ENCODE assay signal across 14 cellular contexts in the genomic region with DNA sequence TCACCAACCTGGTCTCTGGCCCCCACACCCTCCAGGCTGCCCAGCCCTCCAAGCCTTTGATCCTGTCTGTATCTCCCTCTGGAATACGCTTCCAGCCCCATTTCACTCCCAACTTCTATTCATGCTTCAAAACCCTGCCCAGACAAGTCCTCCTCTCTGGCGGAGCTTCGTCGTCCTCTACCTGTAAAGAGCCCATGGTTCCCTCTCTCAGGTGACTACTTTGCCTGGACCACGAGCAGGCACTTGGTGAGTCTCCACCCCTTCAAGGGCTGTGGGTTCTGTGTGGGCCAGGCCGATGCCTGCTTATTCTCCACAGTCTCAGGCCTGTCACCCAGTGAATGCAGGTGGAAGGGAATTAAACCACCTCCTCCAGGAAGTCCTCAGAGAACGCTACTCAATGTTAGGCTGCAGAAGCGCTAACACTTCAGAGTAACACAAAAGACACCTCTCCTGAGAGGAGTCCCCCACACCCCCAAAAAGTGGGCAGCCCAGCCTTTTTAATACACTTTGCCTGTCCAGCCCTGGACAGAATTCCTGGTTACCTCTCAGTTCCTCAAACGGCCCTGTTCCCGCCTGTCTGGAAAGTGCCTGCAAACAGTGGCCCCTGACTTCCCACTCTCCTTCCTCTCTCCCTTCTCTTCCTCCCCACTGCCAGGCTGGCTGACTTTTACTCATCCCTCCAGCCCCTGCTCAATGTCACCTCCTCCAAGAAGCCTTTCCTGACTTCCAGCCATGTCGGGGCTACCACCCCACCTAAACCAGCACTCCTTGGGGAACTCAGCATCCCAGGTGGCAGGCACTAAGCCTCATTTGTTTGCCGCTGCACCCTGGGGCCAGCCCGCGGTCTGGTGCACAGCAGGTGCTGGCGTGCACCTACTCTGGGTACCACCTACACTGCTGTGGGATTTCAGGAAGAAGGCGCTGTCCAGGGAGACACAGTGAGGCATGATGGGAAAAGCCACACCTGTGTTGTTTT. TPM values are rescaled to one million over a fixed set of nuclear protein-coding genes. Genes with fewer than 3 reads are reported as not detected.
DNase-seq lines count a peak whose midpoint lies in the region; ATAC-seq and TF ChIP-seq lines count a peak whose summit lies in the region.
"Had no signal": no experiment of that assay in that cellular context is flagged by ENCODE, and none has a peak within 500 bp of the region (broad histone marks: within the 10 kb centered on the region; RNA-seq: fewer than 3 reads in every experiment).

No MANE protein-coding gene starts in this region.

- peak overlapping the region; percentile 29 for H3K4me3 ChIP-seq in CD8-positive, alpha-beta memory T cell (ENCODE audit: low read length)
- H3K4me3 ChIP-seq in HL-60 (replicated peaks; ENCODE audit: insufficient read depth, low read length): no peak overlapping the region

- CTCF ChIA-PET in CD8-positive, alpha-beta memory T cell (lab: Charles Lee): interaction anchor here (1.3 to 6.9 kb wide), 2 partner anchors 26 to 35 kb away, joined by 5 to 47 read pairs; no protein-coding TSS in a partner anchor

- ATAC-seq in activated T-helper 17 cell treated with anti-CD3 and anti-CD28 coated beads, Interleukin-2, amount 50 U/mL, for 72 hours (replicated peaks): no peak
- ATAC-seq in natural killer cell treated with Interleukin-12 subunit alpha and Interleukin-12 subunit beta and Interleukin-15 and Interleukin-18, amount 100 ng/mL, for 72 hours: no peak
- no peak for ATAC-seq in HG02970 (IDR thresholded peaks at IDR 0.05; ENCODE audit: low FRiP score, unreplicated experiment)

- no peaks in the 10 kb centered on the region for H3K27me3 ChIP-seq in CD8-positive, alpha-beta memory T cell (ENCODE audit: insufficient read depth, low read length, poor library complexity, severe bottlenecking)
- H3K27me3 ChIP-seq in HL-60 (ENCODE audit: insufficient read depth, poor library complexity, severe bottlenecking): no peaks in the 10 kb centered on the region

- no peaks in the 10 kb centered on the region for H3K9me3 ChIP-seq in CD8-positive, alpha-beta memory T cell (ENCODE audit: low read length)

- peak overlapping the region; percentile 57 to 98 (median 75) for H3K4me3 Mint-ChIP-seq in CD8-positive, alpha-beta memory T cell
- peak overlapping the region; percentile 86 for H3K4me3 Mint-ChIP-seq in activated T-helper 17 cell treated with anti-CD3 and anti-CD28 coated beads, Interleukin-2, amount 50 U/mL, for 72 hours
- H3K4me3 Mint-ChIP-seq in natural killer cell treated with Interleukin-12 subunit alpha and Interleukin-12 subunit beta and Interleukin-15 and Interleukin-18, amount 100 ng/mL, for 72 hours: peak overlapping the region; percentile 97

- no peaks in the 10 kb centered on the region for H3K9me3 Mint-ChIP-seq in CD8-positive, alpha-beta memory T cell
- no peaks in the 10 kb centered on the region for H3K9me3 Mint-ChIP-seq in activated T-helper 17 cell treated with anti-CD3 and anti-CD28 coated beads, Interleukin-2, amount 50 U/mL, for 72 hours
- no peaks in the 10 kb centered on the region for H3K9me3 Mint-ChIP-seq in natural killer cell treated with Interleukin-12 subunit alpha and Interleukin-12 subunit beta and Interleukin-15 and Interleukin-18, amount 100 ng/mL, for 72 hours

- no peaks in the 10 kb centered on the region for H3K27me3 Mint-ChIP-seq in CD8-positive, alpha-beta memory T cell
- H3K27me3 Mint-ChIP-seq in activated T-helper 17 cell treated with anti-CD3 and anti-CD28 coated beads, Interleukin-2, amount 50 U/mL, for 72 hours: no peaks in the 10 kb centered on the region
- H3K27me3 Mint-ChIP-seq in natural killer cell treated with Interleukin-12 subunit alpha and Interleukin-12 subunit beta and Interleukin-15 and Interleukin-18, amount 100 ng/mL, for 72 hours: no peaks in the 10 kb centered on the region

- TF ChIP-seq CTCF in HL-60 (IDR thresholded peaks at IDR 0.05; ENCODE audit: insufficient read depth, low read length) (no peak), GM10266 (IDR thresholded peaks at IDR 0.05; ENCODE audit: control insufficient read depth, insufficient read depth, low read depth, missing control alignments) (no peak)

- peaks cover 77% of the 10 kb centered on the region for H3K36me3 ChIP-seq in CD8-positive, alpha-beta memory T cell (ENCODE audit: insufficient read depth, low read length)

- H3K27ac Mint-ChIP-seq in CD8-positive, alpha-beta memory T cell: peak overlapping the region; percentile 93 to 100 (median 98)
- peak overlapping the region; percentile 89 for H3K27ac Mint-ChIP-seq in activated T-helper 17 cell treated with anti-CD3 and anti-CD28 coated beads, Interleukin-2, amount 50 U/mL, for 72 hours
- peak overlapping the region; percentile 99 to 100 for H3K27ac Mint-ChIP-seq in natural killer cell treated with Interleukin-12 subunit alpha and Interleukin-12 subunit beta and Interleukin-15 and Interleukin-18, amount 100 ng/mL, for 72 hours

- peaks cover 98% of the 10 kb centered on the region for H3K4me1 ChIP-seq in CD8-positive, alpha-beta memory T cell (ENCODE audit: insufficient read depth, low read length)
- H3K4me1 ChIP-seq: parathyroid adenoma had no signal

- POLR2A ChIA-PET in CD8-positive, alpha-beta memory T cell (lab: Charles Lee): no interaction called here

- peaks cover 96 to 100% (median 100%) of the 10 kb centered on the region in 3 donors for H3K4me1 Mint-ChIP-seq in CD8-positive, alpha-beta memory T cell
- peaks cover 79% of the 10 kb centered on the region for H3K4me1 Mint-ChIP-seq in activated T-helper 17 cell treated with anti-CD3 and anti-CD28 coated beads, Interleukin-2, amount 50 U/mL, for 72 hours
- peaks cover 88 to 92% of the 10 kb centered on the region in 2 donors for H3K4me1 Mint-ChIP-seq in natural killer cell treated with Interleukin-12 subunit alpha and Interleukin-12 subunit beta and Interleukin-15 and Interleukin-18, amount 100 ng/mL, for 72 hours (ENCODE audit: low read depth in 2 of 2)

- DNase-seq in CD8-positive, alpha-beta memory T cell: no peak
- no peak for DNase-seq in HL-60 (ENCODE audit: low read depth in 1 of 2, low spot score in 1 of 2)
- no peak for DNase-seq in natural killer cell treated with Interleukin-12 subunit alpha and Interleukin-12 subunit beta and Interleukin-15 and Interleukin-18, amount 100 ng/mL, for 72 hours (ENCODE audit: low spot score)
- DNase-seq in hypothalamus (lab: John Stamatoyannopoulos, UW): no peak
- no peak for DNase-seq in GM10266 (ENCODE audit: extremely low spot score)
- DNase-seq: DMS153; RPMI8226; stimulated activated CD4-positive, alpha-beta T cell treated with anti-CD3 and anti-CD28 coated beads, Interleukin-2, amount 100 ng/mL, for 24 hours had no signal

- peaks cover 14 to 87% (median 18%) of the 10 kb centered on the region in 3 donors for H3K36me3 Mint-ChIP-seq in CD8-positive, alpha-beta memory T cell
- H3K36me3 Mint-ChIP-seq in activated T-helper 17 cell treated with anti-CD3 and anti-CD28 coated beads, Interleukin-2, amount 50 U/mL, for 72 hours (ENCODE audit: low read depth): peaks cover 100% of the 10 kb centered on the region
- peaks cover 23% of the 10 kb centered on the region for H3K36me3 Mint-ChIP-seq in natural killer cell treated with Interleukin-12 subunit alpha and Interleukin-12 subunit beta and Interleukin-15 and Interleukin-18, amount 100 ng/mL, for 72 hours

- peak overlapping the region; percentile 28 for H3K27ac ChIP-seq in CD8-positive, alpha-beta memory T cell (ENCODE audit: low read depth, low read length)
- peak overlapping the region; percentile 12; the same call in 1 of the 2 replicates for H3K27ac ChIP-seq in HL-60 (replicated peaks)
- H3K27ac ChIP-seq: parathyroid adenoma had no signal

RNA-seq across cellular contexts. Expression of a gene that starts 9.0 kb away (rescaled TPM):
- 100 to 1,000 TPM; 433 to 452 TPM for total RNA-seq in CD8-positive, alpha-beta memory T cell
- 1,206 TPM for polyA plus RNA-seq in CD8-positive, alpha-beta memory T cell
- 1,000 to 10,000 TPM in 1 of 2 donors, 100 to 1,000 TPM in 1; 674 to 1,069 TPM for total RNA-seq in activated T-helper 17 cell treated with anti-CD3 and anti-CD28 coated beads, Interleukin-2, amount 50 U/mL, for 72 hours
- total RNA-seq in natural killer cell treated with Interleukin-12 subunit alpha and Interleukin-12 subunit beta and Interleukin-15 and Interleukin-18, amount 100 ng/mL, for 72 hours: 1,000 to 10,000 TPM in 1 of 2 donors, 100 to 1,000 TPM in 1; 666 to 1,078 TPM

RNA-seq across cellular contexts. Expression of a gene that starts 22.7 kb away (rescaled TPM):
- under 1 TPM; 0.24 to 0.62 TPM for total RNA-seq in CD8-positive, alpha-beta memory T cell
- 0.59 TPM for polyA plus RNA-seq in CD8-positive, alpha-beta memory T cell
- total RNA-seq in activated T-helper 17 cell treated with anti-CD3 and anti-CD28 coated beads, Interleukin-2, amount 50 U/mL, for 72 hours: 10 to 100 TPM in 1 of 2 donors, 1 to 10 TPM in 1; 2.6 to 16.2 TPM
- total RNA-seq in natural killer cell treated with Interleukin-12 subunit alpha and Interleukin-12 subunit beta and Interleukin-15 and Interleukin-18, amount 100 ng/mL, for 72 hours: under 1 TPM; 0.11 to 0.29 TPM
- total RNA-seq: glomerular endothelial cell, MCF 10A had no signal
- polyA plus RNA-seq: liver had no signal

RNA-seq across cellular contexts. Expression of a gene that starts 47.0 kb away (rescaled TPM):
- 1 to 10 TPM; 3.6 to 4.3 TPM for total RNA-seq in CD8-positive, alpha-beta memory T cell
- 1.8 TPM for polyA plus RNA-seq in CD8-positive, alpha-beta memory T cell
- total RNA-seq in activated T-helper 17 cell treated with anti-CD3 and anti-CD28 coated beads, Interleukin-2, amount 50 U/mL, for 72 hours: 10 to 100 TPM in 1 of 2 donors, 1 to 10 TPM in 1; 5.0 to 16.3 TPM
- 1 to 10 TPM; 1.3 to 3.9 TPM for total RNA-seq in natural killer cell treated with Interleukin-12 subunit alpha and Interleukin-12 subunit beta and Interleukin-15 and Interleukin-18, amount 100 ng/mL, for 72 hours

RNA-seq across cellular contexts. Expression of a gene that starts 47.3 kb away (rescaled TPM):
- total RNA-seq in CD8-positive, alpha-beta memory T cell: 10 to 100 TPM; 23.1 to 24.7 TPM
- polyA plus RNA-seq in CD8-positive, alpha-beta memory T cell: 80.2 TPM
- total RNA-seq in activated T-helper 17 cell treated with anti-CD3 and anti-CD28 coated beads, Interleukin-2, amount 50 U/mL, for 72 hours: 100 to 1,000 TPM in 1 of 2 donors, 10 to 100 TPM in 1; 53.7 to 124 TPM
- total RNA-seq in natural killer cell treated with Interleukin-12 subunit alpha and Interleukin-12 subunit beta and Interleukin-15 and Interleukin-18, amount 100 ng/mL, for 72 hours: 10 to 100 TPM; 36.0 to 41.1 TPM
- total RNA-seq: MCF 10A had no signal
